In the genomic region with DNA sequence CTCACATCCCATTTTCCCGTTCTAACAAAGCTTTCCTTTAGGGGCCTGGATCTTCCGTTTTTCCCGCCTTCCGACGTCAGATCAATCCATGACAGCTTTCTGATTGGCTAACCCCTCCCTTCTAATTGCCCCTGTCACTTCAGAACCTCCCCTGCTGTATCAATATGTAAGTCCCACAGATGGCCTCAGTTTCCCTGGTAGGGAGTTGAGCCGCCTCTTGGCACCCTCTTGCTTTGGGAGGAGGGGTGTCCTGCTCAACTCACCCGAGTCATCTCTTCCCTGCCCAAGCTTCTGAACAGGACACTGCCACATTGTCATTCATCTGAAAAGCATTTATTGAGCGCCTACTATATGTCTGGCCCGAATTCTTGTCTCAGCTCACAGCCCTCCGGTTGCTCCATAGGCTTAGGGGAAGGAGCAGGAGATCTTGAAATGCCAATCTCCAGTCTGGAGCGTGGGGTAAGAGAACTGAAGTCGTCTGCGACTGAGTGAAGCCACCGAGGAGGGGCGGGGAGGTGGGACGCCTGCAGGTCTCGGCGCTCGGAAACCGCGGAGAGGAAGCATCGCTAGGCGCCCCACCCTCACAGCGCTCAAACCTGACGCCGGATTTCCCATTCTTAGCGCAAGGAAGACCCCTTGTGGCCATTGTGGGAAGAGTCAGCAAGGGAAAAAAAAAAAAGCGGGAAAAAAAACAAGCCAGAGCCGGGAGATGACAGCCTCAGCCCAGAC, we compare ENCODE assay signal across 1 cellular context.
A peak's percentile ranks its signal among the peaks of the same experiment; 100 is the strongest.
TF ChIP-seq lines count a peak whose summit lies in the region.

No MANE protein-coding gene starts in this region.

TF ChIP-seq in K562, 482 proteins besides CTCF, POLR2A, EP300 and RAD21 (continued from another document and continues in another):
- TF ChIP-seq SPI1 (IDR thresholded peaks at IDR 0.05; ENCODE audit: borderline replicate concordance, low read depth, low read length): peak; percentile 58; the same call in 1 of the 2 replicates
- TF ChIP-seq XRCC5 (IDR thresholded peaks at IDR 0.05; ENCODE audit: low read depth, low read length): peak; percentile 83
- TF ChIP-seq FOXK1 (CRISPR knock-in tag; IDR thresholded peaks at IDR 0.05; ENCODE audit: borderline replicate concordance): no peak
- TF ChIP-seq ZNF384 (IDR thresholded peaks at IDR 0.05; ENCODE audit: low read depth, low read length): peak; percentile 99
- no peak for TF ChIP-seq ATF1 (CRISPR knock-in tag; IDR thresholded peaks at IDR 0.05)
- TF ChIP-seq ATF1 (tag; IDR thresholded peaks at IDR 0.05): peak; percentile 48
- TF ChIP-seq E2F1 (CRISPR knock-in tag; IDR thresholded peaks at IDR 0.05): peak; percentile 87
- TF ChIP-seq ZKSCAN1 (IDR thresholded peaks at IDR 0.05; ENCODE audit: low read depth, low read length): peak; percentile 17; the same call in 1 of the 2 replicates
- no peak for TF ChIP-seq WHSC1 (IDR thresholded peaks at IDR 0.05; ENCODE audit: low read length)
- TF ChIP-seq TFAP4 (CRISPR knock-in tag; IDR thresholded peaks at IDR 0.05; ENCODE audit: borderline replicate concordance): peak; percentile 63; the same call in 1 of the 2 replicates
- no peak for TF ChIP-seq HMG20B (CRISPR knock-in tag; IDR thresholded peaks at IDR 0.05)
- TF ChIP-seq SMAD4 (CRISPR knock-in tag; conservative IDR thresholded peaks at IDR 0.05): 0 out of 2 replicates have a peak, but pooled peaks have one; percentile 34
- TF ChIP-seq IRF9 (tag; IDR thresholded peaks at IDR 0.05): 0 out of 2 replicates have a peak, but pooled peaks have one; percentile 14
- no peak for TF ChIP-seq ZNF75A (CRISPR knock-in tag; IDR thresholded peaks at IDR 0.05)
- no peak for TF ChIP-seq PHTF2 (CRISPR knock-in tag; IDR thresholded peaks at IDR 0.05)
- no peak for TF ChIP-seq FOXP4 (CRISPR knock-in tag; IDR thresholded peaks at IDR 0.05; ENCODE audit: borderline replicate concordance)
- TF ChIP-seq HDGF (IDR thresholded peaks at IDR 0.05): no peak; the same call in 1 of the 2 replicates
- TF ChIP-seq MAFF (IDR thresholded peaks at IDR 0.05; ENCODE audit: low read length): 0 out of 2 replicates have a peak, but pooled peaks have one; percentile 1
- TF ChIP-seq, protein P1, sequence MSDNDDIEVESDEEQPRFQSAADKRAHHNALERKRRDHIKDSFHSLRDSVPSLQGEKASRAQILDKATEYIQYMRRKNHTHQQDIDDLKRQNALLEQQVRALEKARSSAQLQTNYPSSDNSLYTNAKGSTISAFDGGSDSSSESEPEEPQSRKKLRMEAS (CRISPR knock-in tag; IDR thresholded peaks at IDR 0.05): peak; percentile 20; the same call in 1 of the 2 replicates
- TF ChIP-seq KDM2B (CRISPR knock-in tag; IDR thresholded peaks at IDR 0.05): no peak
- TF ChIP-seq FOSL1 (tag; conservative IDR thresholded peaks at IDR 0.05): peak; percentile 25; the same call in 1 of the 2 replicates
- peak; percentile 6; the same call in 1 of the 2 replicates for TF ChIP-seq BCOR (IDR thresholded peaks at IDR 0.05)
- TF ChIP-seq MYC (IDR thresholded peaks at IDR 0.05; ENCODE audit: low read depth, low read length): no peak; the same call in 1 of the 2 replicates
- no peak for TF ChIP-seq MYC (CRISPR knock-in tag; IDR thresholded peaks at IDR 0.05; ENCODE audit: borderline replicate concordance, low read depth)
- TF ChIP-seq RCOR1 (IDR thresholded peaks at IDR 0.05; ENCODE audit: borderline replicate concordance in 1 of 2, low read depth in 2 of 2, low read length in 2 of 2): peak; percentile 33 to 82; a peak in 1 of 4 replicates
- no peak for TF ChIP-seq BCL6 (CRISPR knock-in tag; IDR thresholded peaks at IDR 0.05)
- TF ChIP-seq ZNF212 (CRISPR knock-in tag; IDR thresholded peaks at IDR 0.05): no peak
- TF ChIP-seq, protein P2, sequence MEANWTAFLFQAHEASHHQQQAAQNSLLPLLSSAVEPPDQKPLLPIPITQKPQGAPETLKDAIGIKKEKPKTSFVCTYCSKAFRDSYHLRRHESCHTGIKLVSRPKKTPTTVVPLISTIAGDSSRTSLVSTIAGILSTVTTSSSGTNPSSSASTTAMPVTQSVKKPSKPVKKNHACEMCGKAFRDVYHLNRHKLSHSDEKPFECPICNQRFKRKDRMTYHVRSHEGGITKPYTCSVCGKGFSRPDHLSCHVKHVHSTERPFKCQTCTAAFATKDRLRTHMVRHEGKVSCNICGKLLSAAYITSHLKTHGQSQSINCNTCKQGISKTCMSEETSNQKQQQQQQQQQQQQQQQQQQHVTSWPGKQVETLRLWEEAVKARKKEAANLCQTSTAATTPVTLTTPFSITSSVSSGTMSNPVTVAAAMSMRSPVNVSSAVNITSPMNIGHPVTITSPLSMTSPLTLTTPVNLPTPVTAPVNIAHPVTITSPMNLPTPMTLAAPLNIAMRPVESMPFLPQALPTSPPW (CRISPR knock-in tag; IDR thresholded peaks at IDR 0.05): peak; percentile 71
- TF ChIP-seq TEAD2 (tag; IDR thresholded peaks at IDR 0.05): no peak
- TF ChIP-seq DEAF1 (CRISPR knock-in tag; IDR thresholded peaks at IDR 0.05): peak; percentile 39; the same call in 1 of the 2 replicates
- TF ChIP-seq CREM (IDR thresholded peaks at IDR 0.05; ENCODE audit: low read depth): peak; percentile 64
- peak; percentile 28 to 33; a peak in 2 of 4 replicates for TF ChIP-seq NRF1 (conservative IDR thresholded peaks at IDR 0.05 in 1 of 2, IDR thresholded peaks at IDR 0.05 in 1 of 2)
- TF ChIP-seq ZNF3 (CRISPR knock-in tag; IDR thresholded peaks at IDR 0.05): no peak
- TF ChIP-seq DNMT1 (IDR thresholded peaks at IDR 0.05): no peak
- peak; percentile 59; the same call in 1 of the 2 replicates for TF ChIP-seq ZBTB33 (CRISPR knock-in tag; IDR thresholded peaks at IDR 0.05)
- no peak for TF ChIP-seq FOXJ3 (CRISPR knock-in tag; IDR thresholded peaks at IDR 0.05)
